ENCODE assay signal across 8 cellular contexts in genomic region chr3:137121704-137122314, GRCh38.
DNase-seq lines count a peak whose midpoint lies in the region; ATAC-seq and TF ChIP-seq lines count a peak whose summit lies in the region.

No MANE protein-coding gene starts in this region.

- H3K4me1 Mint-ChIP-seq in naive thymus-derived CD4-positive, alpha-beta T cell = no peaks in the 10 kb centered on the region

- no peak overlapping the region for H3K4me3 Mint-ChIP-seq in naive thymus-derived CD4-positive, alpha-beta T cell

- peaks cover 0 to 2% (median 0%) of the 10 kb centered on the region in 11 donors for H3K9me3 Mint-ChIP-seq in naive thymus-derived CD4-positive, alpha-beta T cell

- no peaks in the 10 kb centered on the region for H3K36me3 Mint-ChIP-seq in naive thymus-derived CD4-positive, alpha-beta T cell

- TF ChIP-seq CTCF in AG04450 (IDR thresholded peaks at IDR 0.05; ENCODE audit: low read depth, low read length) (peak; percentile 67), choroid plexus epithelial cell (conservative IDR thresholded peaks at IDR 0.05; ENCODE audit: low read depth, low read length) (peak; percentile 84)

- POLR2A ChIA-PET in AG04450 (lab: Yijun Ruan, JAX) = no interaction called here
- POLR2A ChIA-PET in naive thymus-derived CD4-positive, alpha-beta T cell (lab: Charles Lee) = no interaction called here

- ATAC-seq in HG02973 (IDR thresholded peaks at IDR 0.05; ENCODE audit: unreplicated experiment) (peak; percentile 78), HG02763 (IDR thresholded peaks at IDR 0.05; ENCODE audit: unreplicated experiment) (no peak)
- ATAC-seq in naive thymus-derived CD4-positive, alpha-beta T cell = peak; percentile 29

- H3K9me3 ChIP-seq in AG04450 (ENCODE audit: control insufficient read depth, insufficient read depth, low read length) = no peaks in the 10 kb centered on the region
- no peaks in the 10 kb centered on the region for H3K9me3 ChIP-seq in naive thymus-derived CD4-positive, alpha-beta T cell (ENCODE audit: control insufficient read depth in 2 of 3, low read length in 3 of 3)

- H3K27me3 Mint-ChIP-seq in naive thymus-derived CD4-positive, alpha-beta T cell = peaks cover 3 to 16% (median 8%) of the 10 kb centered on the region in 5 donors

- H3K36me3 ChIP-seq in naive thymus-derived CD4-positive, alpha-beta T cell (ENCODE audit: control insufficient read depth in 2 of 3, insufficient read depth in 3 of 3, low read length in 3 of 3) = no peaks in the 10 kb centered on the region

- H3K4me1 ChIP-seq in naive thymus-derived CD4-positive, alpha-beta T cell (ENCODE audit: control insufficient read depth in 2 of 2, insufficient read depth in 2 of 2, low read length in 2 of 2) = no peaks in the 10 kb centered on the region

- intact Hi-C loops in naive thymus-derived CD4-positive, alpha-beta T cell (cut with micrococcal nuclease) = loop anchor here in 1 of 2 donors (5.0 kb wide), 1 partner anchor 825 kb away; no protein-coding TSS in a partner anchor

- CTCF ChIA-PET in AG04450 (lab: Charles Lee) = interaction anchor here (0.6 to 2.8 kb wide), 10 partner anchors 8 to 1184 kb away, joined by 3 to 17 read pairs (median 4); no protein-coding TSS in a partner anchor
- CTCF ChIA-PET in naive thymus-derived CD4-positive, alpha-beta T cell (lab: Charles Lee) = interaction anchor here (0.6 to 1.4 kb wide), 3 partner anchors 12 to 822 kb away, joined by 3 to 4 read pairs (median 4); no protein-coding TSS in a partner anchor

- H3K27ac Mint-ChIP-seq in naive thymus-derived CD4-positive, alpha-beta T cell = no peak overlapping the region

- H3K27ac ChIP-seq in AG04450 (ENCODE audit: low read depth, low read length) = no peak overlapping the region
- H3K27ac ChIP-seq in naive thymus-derived CD4-positive, alpha-beta T cell (ENCODE audit: low read depth, low read length) = no peak overlapping the region

- H3K27me3 ChIP-seq in AG04450 (ENCODE audit: control insufficient read depth, insufficient read depth, low read length) = peaks cover 2% of the 10 kb centered on the region
- no peaks in the 10 kb centered on the region for H3K27me3 ChIP-seq in naive thymus-derived CD4-positive, alpha-beta T cell (ENCODE audit: control insufficient read depth in 2 of 2, insufficient read depth in 2 of 2, low read length in 2 of 2)

- peak; percentile 4 for DNase-seq in AG04450 (ENCODE audit: low read depth, low spot score)
- DNase-seq in GM04504 (ENCODE audit: low read depth) = peak; percentile 6
- peak; percentile 41 for DNase-seq in NCI-H748 (lab: John Stamatoyannopoulos, UW; ENCODE audit: unreplicated experiment)
- peak; percentile 78 for DNase-seq in choroid plexus epithelial cell (ENCODE audit: low read depth)
- peak in 5 of 9 donors; percentile 4 to 25 (median 15) for DNase-seq in naive thymus-derived CD4-positive, alpha-beta T cell
- no peak for DNase-seq in GM19240 (ENCODE audit: insufficient read length, low spot score)

- H3K4me3 ChIP-seq in AG04450 (ENCODE audit: low read depth, low read length) (no peak overlapping the region), choroid plexus epithelial cell (ENCODE audit: low read depth, low read length) (no peak overlapping the region)
- H3K4me3 ChIP-seq in naive thymus-derived CD4-positive, alpha-beta T cell (ENCODE audit: low read length) = no peak overlapping the region
